Comparison of ENCODE assay signal across 8 cellular contexts in the genomic region with DNA sequence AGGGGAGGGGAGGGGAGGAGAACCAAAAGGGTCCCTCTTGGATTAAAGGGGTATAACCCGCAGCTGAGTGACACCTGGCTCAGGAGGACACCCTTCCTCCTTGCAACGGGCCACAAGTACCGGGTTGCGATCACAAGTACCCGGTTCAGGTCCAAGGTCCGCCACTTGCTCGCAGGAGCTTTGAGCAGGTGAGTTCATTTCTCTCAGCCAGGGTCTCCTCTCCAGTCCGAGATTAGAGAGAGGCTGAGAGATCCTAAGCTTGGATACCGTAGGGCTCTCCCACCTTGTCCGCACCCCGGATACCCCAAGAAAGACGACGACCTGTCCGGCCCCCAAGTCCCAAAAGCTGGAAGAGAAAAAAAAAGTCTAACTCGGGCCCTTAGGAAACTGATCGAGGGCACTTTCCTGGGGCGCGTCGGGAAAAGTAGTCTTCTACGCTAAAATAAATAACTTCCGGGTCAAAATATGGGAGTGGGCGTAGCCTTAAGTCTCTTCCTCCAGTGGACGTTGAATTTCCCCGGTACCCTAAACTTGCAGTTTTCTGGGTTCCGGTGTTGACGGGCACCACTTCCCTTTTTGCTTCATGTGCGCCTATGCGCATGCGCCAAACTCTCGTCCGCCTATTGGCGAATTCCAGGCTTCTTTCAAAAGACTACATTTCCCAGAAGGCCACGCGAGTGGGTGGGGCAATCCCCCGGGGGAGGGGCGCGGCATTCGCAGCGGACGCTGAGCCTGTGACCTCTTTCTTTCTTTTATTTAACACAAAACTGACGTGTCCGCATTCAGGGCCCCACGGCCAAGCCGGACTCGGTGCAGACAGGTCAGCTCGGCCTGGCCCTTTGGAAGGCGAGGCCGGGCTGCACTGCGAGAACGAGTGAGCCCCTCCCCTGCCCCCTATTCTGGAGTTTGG. TPM values are rescaled to one million over a fixed set of nuclear protein-coding genes. Genes with fewer than 3 reads are reported as not detected.
DNase-seq lines count a peak whose midpoint lies in the region; ATAC-seq and TF ChIP-seq lines count a peak whose summit lies in the region.

No MANE protein-coding gene starts in this region.

- in situ Hi-C loops in GM13977 (cut with MboI; ENCODE audit: low pct_unique_long_range_greater_than_20kb, low sequenced_read_pairs, unreplicated experiment), result no loop called here

- CTCF ChIA-PET in T-cell (lab: Charles Lee), result interaction anchor here in 1 of 2 donors (0.6 to 2.0 kb wide), 5 partner anchors 34 to 195 kb away, joined by 3 to 8 read pairs (median 5); partner anchors contain the start of gene ASF1B

- H3K27ac ChIP-seq in upper lobe of left lung, result peak overlapping the region; percentile 88 to 93 (median 88)

- no peak for TF ChIP-seq EP300 in upper lobe of left lung (IDR thresholded peaks at IDR 0.05)

- TF ChIP-seq CTCF in GM13977 (IDR thresholded peaks at IDR 0.05; ENCODE audit: extremely low read depth, insufficient read depth, missing control alignments) (no peak), upper lobe of left lung (IDR thresholded peaks at IDR 0.05) (peak in 4 of 6 experiments; percentile 16 to 20 (median 18))

- DNase-seq in GM13977 (ENCODE audit: low spot score), result peak; percentile 99
- peak; percentile 100 for DNase-seq in NCI-H146 (lab: John Stamatoyannopoulos, UW)
- peak; percentile 96 to 99 (median 99) for DNase-seq in T-cell
- DNase-seq in amniotic stem cell (lab: John Stamatoyannopoulos, UW), result peak; percentile 98
- DNase-seq in left cardiac atrium, result peak; percentile 99
- DNase-seq in posterior cingulate gyrus, result peak; percentile 97 to 100 (median 98)
- peak; percentile 96 to 97 for DNase-seq in upper lobe of left lung

- H3K4me1 Mint-ChIP-seq in T-cell, result peaks cover 20 to 24% (median 21%) of the 10 kb centered on the region in 3 donors

- no peaks in the 10 kb centered on the region for H3K27me3 ChIP-seq in upper lobe of left lung

- 0 to 1% methylated on average over 42 to 50 of the region's 50 CpGs for WGBS in upper lobe of left lung, 2 donors

- POLR2A ChIA-PET in T-cell (lab: Charles Lee), result no interaction called here

- H3K4me1 ChIP-seq in upper lobe of left lung, result peaks cover 15 to 29% (median 20%) of the 10 kb centered on the region in 4 donors

- peak overlapping the region; percentile 91 to 93 for H3K27ac Mint-ChIP-seq in T-cell

- H3K4me3 Mint-ChIP-seq in T-cell, result peak overlapping the region; percentile 85 to 93 (median 90)

- H3K36me3 ChIP-seq in upper lobe of left lung, result no peaks in the 10 kb centered on the region

- H3K9me3 ChIP-seq in upper lobe of left lung, result no peaks in the 10 kb centered on the region

- intact Hi-C loops in left cardiac atrium (cut with DNase I) (loop anchor here in 1 of 2 donors (5.0 kb wide), 1 partner anchor 36 kb away; the partner anchor contains the start of gene PRKACA), posterior cingulate gyrus (cut with DNase I) (loop anchor here (5.0 kb wide), 2 partner anchors 36 to 74 kb away; partner anchors contain the start of genes PRKACA and RFX1)

- no peaks in the 10 kb centered on the region for H3K27me3 Mint-ChIP-seq in T-cell

- peak; percentile 27 to 82 (median 76) for TF ChIP-seq POLR2A in upper lobe of left lung (IDR thresholded peaks at IDR 0.05)

- H3K36me3 Mint-ChIP-seq in T-cell, result no peaks in the 10 kb centered on the region

- ATAC-seq in HG02870 (IDR thresholded peaks at IDR 0.05; ENCODE audit: unreplicated experiment) (peak; percentile 84), T-cell (replicated peaks in 1 of 4) (peak; percentile 94 to 96 (median 95)), left cardiac atrium (peak; percentile 95 to 96), upper lobe of left lung (ENCODE audit: low FRiP score in 2 of 2) (peak; percentile 96 to 97)

- H3K4me3 ChIP-seq in upper lobe of left lung, result peak overlapping the region; percentile 68 to 98 (median 71)

- no peaks in the 10 kb centered on the region for H3K9me3 Mint-ChIP-seq in T-cell

RNA-seq across cellular contexts. Expression of gene C19orf67, which starts 4.4 kb away (rescaled TPM):
- total RNA-seq in T-cell (under 1 TPM in 3 of 5 donors, not detected in 2; 0.53 to 0.98 (median 0.58) TPM), left cardiac atrium (not detected), upper lobe of left lung (under 1 TPM in 1 of 6 donors, not detected in 5; 0.40 TPM)

RNA-seq across cellular contexts. Expression of gene MISP3, which starts 8.6 kb away (rescaled TPM):
- total RNA-seq in T-cell (1 to 10 TPM in 3 of 5 donors, under 1 TPM in 2; 0.28 to 2.0 (median 1.1) TPM), left cardiac atrium (1 to 10 TPM; 4.6 to 5.7 TPM), upper lobe of left lung (10 to 100 TPM in 3 of 6 donors, 1 to 10 TPM in 3; 7.9 to 31.2 (median 12.3) TPM)

RNA-seq across cellular contexts. Expression of gene SAMD1, which starts 9.4 kb away (rescaled TPM):
- 10 to 100 TPM; 38.9 to 75.0 (median 59.2) TPM for total RNA-seq in T-cell
- total RNA-seq in left cardiac atrium, result 10 to 100 TPM; 33.4 to 39.1 TPM
- total RNA-seq in upper lobe of left lung, result 10 to 100 TPM; 17.8 to 62.8 (median 37.0) TPM

RNA-seq across cellular contexts. Expression of gene PALM3, which starts 19.3 kb away (rescaled TPM):
- total RNA-seq in T-cell (under 1 TPM in 2 of 5 donors, not detected in 3; 0.16 to 0.39 TPM), left cardiac atrium (under 1 TPM; 0.50 to 0.88 TPM), upper lobe of left lung (100 to 1,000 TPM in 1 of 6 donors, 10 to 100 TPM in 2, 1 to 10 TPM in 2, under 1 TPM in 1; 0.15 to 123 (median 11.0) TPM)

RNA-seq across cellular contexts. Expression of gene PRKACA, which starts 36.4 kb away (rescaled TPM):
- total RNA-seq in T-cell (10 to 100 TPM; 43.0 to 53.5 (median 48.9) TPM), left cardiac atrium (100 to 1,000 TPM; 348 to 418 TPM), upper lobe of left lung (100 to 1,000 TPM in 1 of 6 donors, 10 to 100 TPM in 5; 24.1 to 107 (median 51.7) TPM)

Comparison
In these comparisons a context has a peak if more than half of its experiments do, and no peak if none do; other contexts are left out.
1. Peak in every context shown above with its lines: DNase-seq, ATAC-seq, H3K4me3 ChIP-seq and H3K27ac ChIP-seq.